Comparison of ENCODE assay signal across 10 cellular contexts in genomic region chr20:62618622-62619529, GRCh38. TPM values are rescaled to one million over a fixed set of nuclear protein-coding genes. Genes with fewer than 3 reads are reported as not detected.
DNase-seq lines count a peak whose midpoint lies in the region; ATAC-seq, FAIRE-seq and TF ChIP-seq lines count a peak whose summit lies in the region.
"Had no signal": no experiment of that assay in that cellular context is flagged by ENCODE, and none has a peak within 500 bp of the region (broad histone marks: within the 10 kb centered on the region; RNA-seq: fewer than 3 reads in every experiment).

No MANE protein-coding gene starts in this region.

- H3K27me3 ChIP-seq in H1 (replicated peaks in 1 of 4; ENCODE audit: control insufficient read depth in 3 of 4, extremely low read depth in 1 of 4, insufficient read depth in 3 of 4, low read length in 3 of 4): no peaks in the 10 kb centered on the region; a peak in 1 of 7 replicates
- H3K27me3 ChIP-seq in tibial nerve: peaks cover 0 to 28% of the 10 kb centered on the region in 2 donors

- no peak overlapping the region for H2AK5ac ChIP-seq in H1 (ENCODE audit: low read depth, low read length)

- H2BK5ac ChIP-seq in H1 (ENCODE audit: low read depth, low read length): no peak overlapping the region

- H4K91ac ChIP-seq in H1 (replicated peaks; ENCODE audit: insufficient read length, low read length): peak overlapping the region; percentile 79

- H2BK120ac ChIP-seq in H1 (replicated peaks; ENCODE audit: low read depth, low read length): no peak overlapping the region

- POLR2A ChIA-PET in OCI-LY7 (lab: Charles Lee) (interaction anchor here (1.2 kb wide), 1 partner anchor 9 kb away, joined by 3 read pairs; no protein-coding TSS in a partner anchor), H1 (lab: Charles Lee; ENCODE audit: partially characterized antibody) (no interaction called here)

- TF ChIP-seq EP300 in H1 (IDR thresholded peaks at IDR 0.05; ENCODE audit: borderline replicate concordance in 1 of 2, low read depth in 2 of 2, low read length in 2 of 2) (no peak), tibial nerve (IDR thresholded peaks at IDR 0.05) (no peak)

- peak overlapping the region; percentile 53 for H2AFZ ChIP-seq in OCI-LY7 (ENCODE audit: low read length)
- no peak overlapping the region for H2AFZ ChIP-seq in H1 (ENCODE audit: low read length)

- no peak overlapping the region for H3K23ac ChIP-seq in H1 (ENCODE audit: insufficient read length)

- H3K4me3 ChIP-seq in OCI-LY7 (ENCODE audit: low read depth, low read length, poor library complexity, severe bottlenecking) (no peak overlapping the region), H1 (ENCODE audit: extremely low read depth in 1 of 4, insufficient read depth in 2 of 4, low read depth in 3 of 4, low read length in 4 of 4) (no peak overlapping the region), tibial nerve (no peak overlapping the region)
- H3K4me3 ChIP-seq: tibial artery had no signal

- no peaks in the 10 kb centered on the region for H3K79me1 ChIP-seq in H1 (ENCODE audit: low read depth, low read length)

- no peak overlapping the region; the same call in 1 of the 2 replicates for H3K18ac ChIP-seq in H1 (ENCODE audit: extremely low read depth, low read length)

- H2BK15ac ChIP-seq in H1 (ENCODE audit: low read length): no peak overlapping the region

- no peak overlapping the region for H3K14ac ChIP-seq in H1 (ENCODE audit: insufficient read length)

- DNase-seq in Right ventricle myocardium inferior (ENCODE audit: missing footprints) (peak; percentile 55), Right ventricle myocardium superior (no peak), OCI-LY7 (ENCODE audit: low spot score) (peak; percentile 56), H1 (ENCODE audit: low read depth in 1 of 2, low spot score in 2 of 2) (no peak), tibial nerve (ENCODE audit: low spot score in 2 of 2) (no peak), occipital lobe (lab: John Stamatoyannopoulos, UW) (no peak), NCI-H1105 treated with DMSO at 0.1 percent for 48 hours (lab: John Stamatoyannopoulos, UW) (no peak), D721Med (ENCODE audit: insufficient read length, low spot score) (no peak)
- DNase-seq: DND-41 had no signal

- TF ChIP-seq CTCF in OCI-LY7 (conservative IDR thresholded peaks at IDR 0.05; ENCODE audit: low read length) (no peak), H1 (IDR thresholded peaks at IDR 0.05; ENCODE audit: control extremely low read depth in 1 of 3, insufficient read depth in 1 of 3, low read depth in 1 of 3, low read length in 3 of 3) (no peak), tibial nerve (IDR thresholded peaks at IDR 0.05) (no peak), D721Med (IDR thresholded peaks at IDR 0.05; ENCODE audit: insufficient read depth, missing control alignments) (no peak)

- H4K5ac ChIP-seq in H1 (ENCODE audit: insufficient read length, low read depth, low read length): no peak overlapping the region

- H3K23me2 ChIP-seq in H1 (ENCODE audit: low read depth, low read length): peaks cover 3% of the 10 kb centered on the region; the same call in 1 of the 2 replicates

- no peak for ATAC-seq in Right ventricle myocardium inferior
- ATAC-seq in Right ventricle myocardium superior (ENCODE audit: poor library complexity): no peak

- H3K79me2 ChIP-seq in OCI-LY7 (ENCODE audit: insufficient read depth, low read depth, low read length) (no peaks in the 10 kb centered on the region), H1 (ENCODE audit: control insufficient read depth in 1 of 2, insufficient read depth in 2 of 2, low read length in 2 of 2) (no peaks in the 10 kb centered on the region)

- H3K9ac ChIP-seq in H1 (replicated peaks in 1 of 4; ENCODE audit: extremely low read depth in 1 of 4, low read depth in 3 of 4, low read length in 3 of 4): no peak overlapping the region; a peak in 1 of 7 replicates

- CTCF ChIA-PET in OCI-LY7 (lab: Charles Lee; ENCODE audit: unreplicated experiment) (no interaction called here), H1 (lab: Charles Lee; ENCODE audit: partially characterized antibody) (interaction anchor here (0.6 to 3.3 kb wide), 13 partner anchors 8 to 255 kb away, joined by 3 to 23 read pairs (median 4); no protein-coding TSS in a partner anchor)

- H4K20me1 ChIP-seq in OCI-LY7 (ENCODE audit: insufficient read depth, low read length) (no peaks in the 10 kb centered on the region), H1 (replicated peaks in 1 of 2; ENCODE audit: control insufficient read depth in 1 of 2, insufficient read depth in 2 of 2, low read length in 2 of 2) (peaks cover 0 to 2% of the 10 kb centered on the region in 2 experiments)

- TF ChIP-seq POLR2A in H1 (IDR thresholded peaks at IDR 0.05; ENCODE audit: control extremely low read depth in 1 of 2, low read depth in 2 of 2, low read length in 2 of 2): no peak
- TF ChIP-seq POLR2A in tibial nerve (IDR thresholded peaks at IDR 0.05): no peak

- H3K4ac ChIP-seq in H1 (replicated peaks; ENCODE audit: insufficient read length, low read depth, low read length): no peak overlapping the region

- TF ChIP-seq RAD21 in H1 (IDR thresholded peaks at IDR 0.05 in 1 of 2, conservative IDR thresholded peaks at IDR 0.05 in 1 of 2; ENCODE audit: low read depth in 2 of 2, low read length in 2 of 2): no peak

- WGBS in H1 (ENCODE audit: extremely low coverage in 1 of 2, insufficient coverage in 1 of 2, insufficient read length in 1 of 2, insufficient replicate concordance in 2 of 2, low coverage in 1 of 2, low lambda C conversion rate in 2 of 2, missing lambda C conversion rate in 1 of 2), 2 experiments: 81% methylated on average over 26 of the region's 26 CpGs; no CpG with 5 or more reads in 1 of the 2 experiments
- WGBS in tibial nerve, 2 donors: 58 to 59% methylated on average over 21 to 22 of the region's 26 CpGs

- H3K4me1 ChIP-seq in OCI-LY7 (ENCODE audit: insufficient read depth, low read length, poor library complexity, severe bottlenecking) (peaks cover 44% of the 10 kb centered on the region), H1 (replicated peaks in 1 of 4; ENCODE audit: control insufficient read depth in 3 of 4, insufficient read depth in 4 of 4, low read length in 3 of 4) (peaks cover 0 to 20% (median 13%) of the 10 kb centered on the region in 4 experiments; a peak in 6 of 7 replicates), tibial nerve (peaks cover 0 to 51% (median 26%) of the 10 kb centered on the region in 4 donors)

- H3K9me2 ChIP-seq in OCI-LY7 (ENCODE audit: insufficient read depth, low read length): no peaks in the 10 kb centered on the region

- H2BK12ac ChIP-seq in H1 (ENCODE audit: low read depth, low read length): 0 out of 2 replicates have a peak overlapping the region, but pooled peaks have one; percentile 39

- H3K4me2 ChIP-seq in OCI-LY7 (ENCODE audit: low read length) (peak overlapping the region; percentile 41), H1 (ENCODE audit: insufficient read depth in 1 of 2, low read depth in 2 of 2, low read length in 2 of 2) (no peak overlapping the region; a peak in 1 of 4 replicates)

- peak overlapping the region; percentile 22 for H3K27ac ChIP-seq in OCI-LY7 (ENCODE audit: low read depth, low read length, poor library complexity, severe bottlenecking)
- H3K27ac ChIP-seq in H1 (ENCODE audit: low read depth, low read length): no peak overlapping the region
- H3K27ac ChIP-seq in tibial nerve: peak overlapping the region in 3 of 4 donors; percentile 25 to 79 (median 50)

- no peak overlapping the region for H4K8ac ChIP-seq in H1 (ENCODE audit: extremely low read depth, insufficient read depth, low read length)

- H3K56ac ChIP-seq in H1 (replicated peaks; ENCODE audit: insufficient read length, low read depth, low read length): no peak overlapping the region

- H3K9me3 ChIP-seq in OCI-LY7 (ENCODE audit: low read length): no peaks in the 10 kb centered on the region
- H3K9me3 ChIP-seq in H1 (ENCODE audit: insufficient read depth in 2 of 2, low read depth in 1 of 2, low read length in 1 of 2): no peaks in the 10 kb centered on the region
- H3K9me3 ChIP-seq in tibial nerve: no peaks in the 10 kb centered on the region
- H3K9me3 ChIP-seq: tibial artery had no signal

- H2BK20ac ChIP-seq in H1 (ENCODE audit: low read length): no peak overlapping the region

- intact Hi-C loops in Right ventricle myocardium inferior (cut with DNase I): loop anchor here (5.0 kb wide), 1 partner anchor 33 kb away; no protein-coding TSS in a partner anchor
- intact Hi-C loops in Right ventricle myocardium superior (cut with DNase I): loop anchor here (5.0 kb wide), 1 partner anchor 117 kb away; no protein-coding TSS in a partner anchor
- intact Hi-C loops in OCI-LY7 (cut with micrococcal nuclease; ENCODE audit: unreplicated experiment): loop anchor here (5.0 kb wide), 1 partner anchor 47 kb away; no protein-coding TSS in a partner anchor

- BruUV-seq in OCI-LY7 (replicated peaks; lab: Mats Ljungman, UMichigan): no TSS peak

- H3K36me3 ChIP-seq in OCI-LY7 (ENCODE audit: insufficient read depth, low read length) (no peaks in the 10 kb centered on the region), H1 (ENCODE audit: control insufficient read depth in 2 of 4, insufficient read depth in 4 of 4, low read length in 3 of 4) (no peaks in the 10 kb centered on the region), tibial nerve (no peaks in the 10 kb centered on the region)
- H3K36me3 ChIP-seq: tibial artery had no signal

- FAIRE-seq in H1 (lab: Jason Lieb, UNC) (no peak), D721Med (lab: Jason Lieb, UNC) (no peak)

TF ChIP-seq in H1, 55 proteins besides CTCF, POLR2A, EP300 and RAD21:
- TF ChIP-seq RNF2 (IDR thresholded peaks at IDR 0.05; ENCODE audit: borderline replicate concordance, low read depth, low read length, missing control alignments, poor library complexity, severe bottlenecking) (no peak), MAX (IDR thresholded peaks at IDR 0.05) (no peak), ASH2L (IDR thresholded peaks at IDR 0.05; ENCODE audit: low read length) (no peak), GTF2F1 (IDR thresholded peaks at IDR 0.05; ENCODE audit: borderline replicate concordance, low read depth, low read length) (no peak)

RNA-seq across cellular contexts. Expression of gene SLCO4A1, which starts 23.4 kb away (rescaled TPM):
- 15.5 TPM for total RNA-seq in Right ventricle myocardium inferior
- total RNA-seq in Right ventricle myocardium superior: 12.1 TPM
- 34.4 and 52.4 TPM in 2 replicates for total RNA-seq in OCI-LY7 (2014; rRNA removed; shearing (Covaris generic))
- 30.4 and 34.3 TPM in 2 replicates for total RNA-seq in OCI-LY7 (2022)
- total RNA-seq in H1 (2021; fragmentation: NEBNext Ultra II Directional; extraction: Animal tissue kit (Norgen Biotek cat#: 25700)): 18.2 and 18.5 TPM in 2 replicates
- 10.5 and 13.3 TPM in 2 replicates for polyA plus RNA-seq in H1 (2011; rRNA removed)
- 10.5 TPM for polyA plus RNA-seq in H1 (2011; cell fraction: cytosol; rRNA removed)
- polyA plus RNA-seq in H1 (2011; cell fraction: nucleus; rRNA removed): 30.4 TPM
- 15.4 to 21.3 TPM (median 15.8 TPM) in 4 replicates for polyA plus RNA-seq in H1 (2012, experiment 1 of 2)
- 19.2 TPM for polyA plus RNA-seq in H1 (2012, experiment 2 of 2)
- 19.8 TPM for polyA plus RNA-seq in H1 (2013, experiment 1 of 2)
- 21.9 TPM for polyA plus RNA-seq in H1 (2013, experiment 2 of 2)
- 6.1 and 7.4 TPM in 2 replicates for polyA minus RNA-seq in H1 (2011; rRNA and poly(A)+ RNA removed)
- 9.3 TPM for polyA minus RNA-seq in H1 (2011; cell fraction: cytosol; rRNA and poly(A)+ RNA removed)
- polyA minus RNA-seq in H1 (2011; cell fraction: nucleus; rRNA and poly(A)+ RNA removed): 10.6 TPM
- 10 to 100 TPM; 24.3 to 73.7 (median 40.5) TPM for total RNA-seq in tibial nerve
- total RNA-seq in occipital lobe: 1.6 TPM

Comparison
In these comparisons a context has a peak if more than half of its experiments do, and no peak if none do; other contexts are left out.
1. DNase-seq: peak in Right ventricle myocardium inferior (single experiment) and OCI-LY7 (single experiment); none in Right ventricle myocardium superior (single experiment), H1 (0 of 2), tibial nerve (0 of 2), occipital lobe (single experiment), NCI-H1105 treated with DMSO at 0.1 percent for 48 hours (single experiment) and D721Med (single experiment).